ENCODE assay signal across 17 cellular contexts in genomic region chr1:118396279-118396678, GRCh38.
"Had no signal": no experiment of that assay in that cellular context is flagged by ENCODE, and none has a peak within 500 bp of the region (broad histone marks: within the 10 kb centered on the region; RNA-seq: fewer than 3 reads in every experiment).

No MANE protein-coding gene starts in this region.

- ATAC-seq: left ventricle myocardium superior, lower lobe of right lung, mucosa of descending colon had no signal

- H3K4me1 ChIP-seq: heart right ventricle, left lung, lower lobe of right lung had no signal

- DNase-seq: dermis blood vessel endothelial cell; dorsolateral prefrontal cortex; effector CD4-positive, alpha-beta T cell; effector memory CD4-positive, alpha-beta T cell; esophagus squamous epithelium; foreskin fibroblast; glutamatergic neuron; head of caudate nucleus; heart right ventricle; hippocampal formation; left cardiac atrium; left lung; left ventricle myocardium superior; lower lobe of right lung; mesenchymal stem cell; mucosa of descending colon had no signal

- H3K27me3 ChIP-seq: esophagus squamous epithelium, left lung had no signal

- H3K36me3 ChIP-seq: esophagus squamous epithelium, heart right ventricle, left lung, lower lobe of right lung had no signal

- H3K4me3 ChIP-seq: coronary artery, dorsolateral prefrontal cortex, esophagus squamous epithelium, heart right ventricle, left lung, lower lobe of right lung, mucosa of descending colon had no signal

- H3K27ac ChIP-seq: coronary artery, dorsolateral prefrontal cortex, esophagus squamous epithelium, heart right ventricle, left lung, lower lobe of right lung had no signal

- H3K9me3 ChIP-seq: esophagus squamous epithelium, heart right ventricle, left lung, lower lobe of right lung, mucosa of descending colon had no signal
